ENCODE assay signal across 24 cellular contexts in the genomic region with DNA sequence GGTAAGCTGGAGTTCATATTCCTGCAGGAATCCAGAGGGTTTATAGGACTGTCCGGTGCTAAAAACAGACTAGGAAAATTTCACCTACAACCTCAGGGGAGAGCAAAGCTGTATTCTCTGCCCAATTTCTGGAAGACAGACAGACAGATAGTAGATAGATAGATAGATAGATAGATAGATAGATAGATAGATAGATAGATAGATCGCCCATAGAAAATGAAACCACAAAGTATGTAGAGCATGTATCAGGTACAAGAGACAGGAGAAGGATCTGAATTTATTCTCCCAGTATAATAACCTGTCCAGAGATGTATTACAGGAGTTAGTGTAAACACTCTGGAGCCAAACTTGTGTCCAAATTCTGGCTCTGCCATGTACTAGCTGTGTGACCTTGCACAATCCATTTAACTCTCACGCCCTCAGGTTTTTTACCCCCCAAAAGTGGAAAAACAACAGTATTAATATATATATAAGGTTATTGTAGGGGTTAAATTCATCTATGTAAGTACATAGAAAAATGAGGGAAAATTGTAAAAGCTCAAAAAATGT. TPM values are rescaled to one million over a fixed set of nuclear protein-coding genes. Genes with fewer than 3 reads are reported as not detected.
"Had no signal": no experiment of that assay in that cellular context is flagged by ENCODE, and none has a peak within 500 bp of the region (broad histone marks: within the 10 kb centered on the region; RNA-seq: fewer than 3 reads in every experiment).

No MANE protein-coding gene starts in this region.

- H3K9me3 ChIP-seq: esophagus muscularis mucosa, heart right ventricle, ovary, psoas muscle, right atrium auricular region, transverse colon had no signal

- H3K27me3 ChIP-seq: dorsolateral prefrontal cortex, esophagus muscularis mucosa, heart right ventricle, ovary, right atrium auricular region, transverse colon had no signal

- H3K27ac ChIP-seq: ovary, psoas muscle had no signal

- H3K4me1 ChIP-seq: right atrium auricular region had no signal

- FAIRE-seq: astrocyte, colon, keratinocyte, TTC549 had no signal

- H3K4me3 ChIP-seq: dorsolateral prefrontal cortex, esophagus muscularis mucosa, heart right ventricle, ovary, psoas muscle, right atrium auricular region, transverse colon had no signal

- ATAC-seq: effector memory CD8-positive, alpha-beta T cell; heart right ventricle; left colon; natural killer cell treated with Interleukin-12 subunit alpha and Interleukin-12 subunit beta and Interleukin-15 and Interleukin-18, amount 100 ng/mL, for 72 hours; psoas muscle; stimulated activated naive CD8-positive, alpha-beta T cell treated with anti-CD3 and anti-CD28 coated beads, Interleukin-15, Interleukin-2, amounts not matched to agents 100 U/mL and 50 U/mL, for 24 hours had no signal

- DNase-seq: activated naive CD4-positive, alpha-beta T cell; activated naive CD8-positive, alpha-beta T cell treated with anti-CD3 and anti-CD28 coated beads for 36 hours; activated T-cell treated with anti-CD3 and anti-CD28 coated beads, Interleukin-2, amount 50 U/mL, for 1 hour; dorsolateral prefrontal cortex; effector memory CD8-positive, alpha-beta T cell; heart right ventricle; left colon; midbrain; ovary; psoas muscle; stimulated activated CD4-positive, alpha-beta T cell treated with anti-CD3 and anti-CD28 coated beads, Interleukin-12 subunit alpha, Interleukin-12 subunit beta, amount 100 ng/mL, for 4 hours; stimulated activated CD4-positive, alpha-beta T cell treated with anti-CD3 and anti-CD28 coated beads, Interleukin-4, amount 100 ng/mL, for 4 hours; stimulated activated naive CD8-positive, alpha-beta T cell treated with anti-CD3 and anti-CD28 coated beads, Interleukin-15, Interleukin-2, amounts not matched to agents 100 U/mL and 50 U/mL, for 24 hours; substantia nigra; T-helper 1 cell; transverse colon had no signal

- H3K36me3 ChIP-seq: ovary, right atrium auricular region, transverse colon had no signal

RNA-seq across cellular contexts. Expression of a gene that starts 2.1 kb away (rescaled TPM):
- total RNA-seq: activated T-helper 2 cell treated with anti-CD3 and anti-CD28 coated beads, Interferon-gamma antibody, Interleukin-2, Interleukin-4, amounts not matched to agents 10 μg/mL and 5 μg/mL and 100 μg/mL, durations not matched to agents 14 hours and 24 hours and 36 hours; astrocyte had no signal
